Comparison of ENCODE assay signal across 1 cellular context in the genomic region with DNA sequence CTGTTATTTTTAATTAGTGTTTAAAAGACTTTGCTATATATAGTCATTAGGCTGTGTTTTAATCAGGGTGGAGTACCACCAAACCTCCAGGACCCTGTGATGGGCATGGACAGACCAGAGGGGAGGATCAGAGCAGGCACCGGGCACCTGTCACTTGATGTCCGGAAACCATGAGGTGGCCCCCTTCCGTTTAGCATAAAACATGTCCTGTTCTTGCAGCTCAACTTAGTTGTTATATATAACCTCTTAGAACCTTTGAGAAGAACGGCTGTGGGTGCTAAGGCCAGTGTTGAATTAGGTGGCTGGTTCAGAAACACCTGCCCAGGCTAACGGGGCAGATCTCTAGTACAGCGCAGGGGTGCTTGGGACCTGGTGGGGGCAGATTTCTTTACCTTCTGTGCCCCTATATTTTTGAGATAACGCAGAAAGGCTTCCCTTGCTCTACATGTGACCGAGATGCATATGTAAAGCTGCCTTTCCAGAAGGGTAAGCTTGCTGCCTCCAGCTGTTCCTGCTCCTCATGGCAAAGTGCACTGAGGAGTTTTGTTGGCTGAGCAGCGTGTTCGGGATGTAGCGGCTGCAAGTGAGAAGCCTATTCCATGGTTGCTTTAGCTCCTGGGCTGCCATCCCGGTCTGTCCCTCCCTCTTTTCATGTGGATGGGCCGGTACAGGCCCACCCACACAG.
TF ChIP-seq lines count a peak whose summit lies in the region.

No MANE protein-coding gene starts in this region.

TF ChIP-seq in GM23338, 12 proteins besides CTCF, POLR2A, EP300 and RAD21:
- TF ChIP-seq, protein P1, sequence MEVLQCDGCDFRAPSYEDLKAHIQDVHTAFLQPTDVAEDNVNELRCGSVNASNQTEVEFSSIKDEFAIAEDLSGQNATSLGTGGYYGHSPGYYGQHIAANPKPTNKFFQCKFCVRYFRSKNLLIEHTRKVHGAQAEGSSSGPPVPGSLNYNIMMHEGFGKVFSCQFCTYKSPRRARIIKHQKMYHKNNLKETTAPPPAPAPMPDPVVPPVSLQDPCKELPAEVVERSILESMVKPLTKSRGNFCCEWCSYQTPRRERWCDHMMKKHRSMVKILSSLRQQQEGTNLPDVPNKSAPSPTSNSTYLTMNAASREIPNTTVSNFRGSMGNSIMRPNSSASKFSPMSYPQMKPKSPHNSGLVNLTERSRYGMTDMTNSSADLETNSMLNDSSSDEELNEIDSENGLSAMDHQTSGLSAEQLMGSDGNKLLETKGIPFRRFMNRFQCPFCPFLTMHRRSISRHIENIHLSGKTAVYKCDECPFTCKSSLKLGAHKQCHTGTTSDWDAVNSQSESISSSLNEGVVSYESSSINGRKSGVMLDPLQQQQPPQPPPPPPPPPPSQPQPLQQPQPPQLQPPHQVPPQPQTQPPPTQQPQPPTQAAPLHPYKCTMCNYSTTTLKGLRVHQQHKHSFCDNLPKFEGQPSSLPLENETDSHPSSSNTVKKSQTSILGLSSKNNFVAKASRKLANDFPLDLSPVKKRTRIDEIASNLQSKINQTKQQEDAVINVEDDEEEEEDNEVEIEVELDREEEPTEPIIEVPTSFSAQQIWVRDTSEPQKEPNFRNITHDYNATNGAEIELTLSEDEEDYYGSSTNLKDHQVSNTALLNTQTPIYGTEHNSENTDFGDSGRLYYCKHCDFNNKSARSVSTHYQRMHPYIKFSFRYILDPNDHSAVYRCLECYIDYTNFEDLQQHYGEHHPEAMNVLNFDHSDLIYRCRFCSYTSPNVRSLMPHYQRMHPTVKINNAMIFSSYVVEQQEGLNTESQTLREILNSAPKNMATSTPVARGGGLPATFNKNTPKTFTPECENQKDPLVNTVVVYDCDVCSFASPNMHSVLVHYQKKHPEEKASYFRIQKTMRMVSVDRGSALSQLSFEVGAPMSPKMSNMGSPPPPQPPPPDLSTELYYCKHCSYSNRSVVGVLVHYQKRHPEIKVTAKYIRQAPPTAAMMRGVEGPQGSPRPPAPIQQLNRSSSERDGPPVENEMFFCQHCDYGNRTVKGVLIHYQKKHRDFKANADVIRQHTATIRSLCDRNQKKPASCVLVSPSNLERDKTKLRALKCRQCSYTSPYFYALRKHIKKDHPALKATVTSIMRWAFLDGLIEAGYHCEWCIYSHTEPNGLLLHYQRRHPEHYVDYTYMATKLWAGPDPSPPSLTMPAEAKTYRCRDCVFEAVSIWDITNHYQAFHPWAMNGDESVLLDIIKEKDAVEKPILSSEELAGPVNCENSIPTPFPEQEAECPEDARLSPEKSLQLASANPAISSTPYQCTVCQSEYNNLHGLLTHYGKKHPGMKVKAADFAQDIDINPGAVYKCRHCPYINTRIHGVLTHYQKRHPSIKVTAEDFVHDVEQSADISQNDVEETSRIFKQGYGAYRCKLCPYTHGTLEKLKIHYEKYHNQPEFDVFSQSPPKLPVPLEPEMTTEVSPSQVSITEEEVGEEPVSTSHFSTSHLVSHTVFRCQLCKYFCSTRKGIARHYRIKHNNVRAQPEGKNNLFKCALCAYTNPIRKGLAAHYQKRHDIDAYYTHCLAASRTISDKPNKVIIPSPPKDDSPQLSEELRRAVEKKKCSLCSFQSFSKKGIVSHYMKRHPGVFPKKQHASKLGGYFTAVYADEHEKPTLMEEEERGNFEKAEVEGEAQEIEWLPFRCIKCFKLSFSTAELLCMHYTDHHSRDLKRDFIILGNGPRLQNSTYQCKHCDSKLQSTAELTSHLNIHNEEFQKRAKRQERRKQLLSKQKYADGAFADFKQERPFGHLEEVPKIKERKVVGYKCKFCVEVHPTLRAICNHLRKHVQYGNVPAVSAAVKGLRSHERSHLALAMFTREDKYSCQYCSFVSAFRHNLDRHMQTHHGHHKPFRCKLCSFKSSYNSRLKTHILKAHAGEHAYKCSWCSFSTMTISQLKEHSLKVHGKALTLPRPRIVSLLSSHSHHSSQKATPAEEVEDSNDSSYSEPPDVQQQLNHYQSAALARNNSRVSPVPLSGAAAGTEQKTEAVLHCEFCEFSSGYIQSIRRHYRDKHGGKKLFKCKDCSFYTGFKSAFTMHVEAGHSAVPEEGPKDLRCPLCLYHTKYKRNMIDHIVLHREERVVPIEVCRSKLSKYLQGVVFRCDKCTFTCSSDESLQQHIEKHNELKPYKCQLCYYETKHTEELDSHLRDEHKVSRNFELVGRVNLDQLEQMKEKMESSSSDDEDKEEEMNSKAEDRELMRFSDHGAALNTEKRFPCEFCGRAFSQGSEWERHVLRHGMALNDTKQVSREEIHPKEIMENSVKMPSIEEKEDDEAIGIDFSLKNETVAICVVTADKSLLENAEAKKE (CRISPR knock-in tag; IDR thresholded peaks at IDR 0.05), result no peak
- TF ChIP-seq ZNF114 (CRISPR knock-in tag; IDR thresholded peaks at IDR 0.05) (no peak), POLR2AphosphoS5 (IDR thresholded peaks at IDR 0.05; ENCODE audit: low read depth) (no peak)
